ENCODE assay signal across 21 cellular contexts in genomic region chr1:172148213-172148612, GRCh38.
"Had no signal": no experiment of that assay in that cellular context is flagged by ENCODE, and none has a peak within 500 bp of the region (broad histone marks: within the 10 kb centered on the region; RNA-seq: fewer than 3 reads in every experiment).

No MANE protein-coding gene starts in this region.

- FAIRE-seq: frontal cortex, islet of Langerhans had no signal

- DNase-seq: activated CD4-positive, alpha-beta T cell treated with anti-CD3 and anti-CD28 coated beads, Interleukin-2, amount 10 ng/mL, durations not matched to agents 24 days and 14 days; activated CD4-positive, CD25-positive, alpha-beta regulatory T cell; activated CD8-positive, alpha-beta memory T cell treated with anti-CD3 and anti-CD28 coated beads, Interleukin-2, amount 50 U/mL, for 48 hours; activated gamma-delta T cell treated with Interleukin-2 at 50 U/mL for 16 hours; central memory CD4-positive, alpha-beta T cell; effector CD4-positive, alpha-beta T cell; head of caudate nucleus; left colon; naive thymus-derived CD4-positive, alpha-beta T cell; nucleus accumbens; posterior cingulate gyrus; retina; stimulated activated CD4-positive, alpha-beta T cell treated with anti-CD3 and anti-CD28 coated beads, Interleukin-15, amount 100 ng/mL, for 24 hours; stimulated activated CD4-positive, alpha-beta T cell treated with anti-CD3 and anti-CD28 coated beads, Interleukin-4, amount 100 ng/mL, for 1 hour; stimulated activated naive CD4-positive, alpha-beta T cell treated with Interleukin-2 at 50 U/mL for 16 hours; substantia nigra had no signal

- H3K27me3 ChIP-seq: tibial nerve had no signal

- ATAC-seq: left colon; naive thymus-derived CD4-positive, alpha-beta T cell had no signal

- H3K4me3 ChIP-seq: coronary artery, lung, tibial nerve had no signal

- H3K9me3 ChIP-seq: tibial nerve had no signal

- H3K36me3 ChIP-seq: tibial nerve had no signal

- H3K27ac ChIP-seq: coronary artery, tibial nerve had no signal
